In the genomic region with DNA sequence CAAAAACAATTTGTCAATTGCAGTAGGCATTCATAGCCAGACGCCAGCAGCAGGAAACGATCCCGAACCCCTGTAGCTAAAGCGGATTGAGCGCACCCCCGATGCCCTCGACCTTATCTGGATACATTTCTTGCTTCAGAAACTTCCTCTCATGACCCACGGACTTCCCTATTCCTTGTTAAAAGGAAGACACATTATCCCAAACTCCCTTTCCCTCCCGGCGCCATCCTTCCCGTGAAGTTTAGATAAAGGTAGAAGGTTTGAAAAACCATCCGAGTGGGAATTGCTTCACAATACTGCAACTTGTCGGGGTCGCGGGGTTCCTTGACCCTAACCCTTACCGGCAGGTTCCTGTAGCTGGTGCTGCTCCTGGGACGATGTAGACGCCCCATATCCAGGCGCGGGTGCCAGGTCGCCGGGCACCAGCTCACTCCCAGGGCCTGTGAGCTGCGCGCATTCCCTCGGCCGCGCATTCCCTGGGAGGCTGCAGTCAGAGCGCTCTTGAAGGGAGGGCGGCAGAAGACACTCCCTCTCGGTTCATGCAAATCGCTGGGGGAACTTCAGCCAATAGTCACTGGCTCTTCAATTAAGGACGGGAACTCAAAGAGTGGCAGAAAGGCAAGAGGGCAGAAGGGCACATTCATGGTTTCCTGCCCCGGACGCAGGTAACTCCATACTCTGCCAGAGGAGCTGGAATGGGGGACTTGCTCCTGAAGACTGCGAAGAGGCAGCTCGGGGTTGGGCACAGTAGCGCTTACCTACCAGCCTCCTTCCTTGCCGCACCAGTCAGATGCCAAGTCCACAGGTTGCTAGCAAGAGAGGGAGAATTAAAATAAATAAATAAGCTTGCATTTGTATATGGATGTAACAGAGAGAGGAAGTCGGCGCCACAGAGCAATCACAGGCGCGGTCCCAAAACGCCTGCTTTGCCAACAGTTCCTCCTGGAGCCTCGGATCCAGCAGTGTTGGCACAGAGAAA, we compare ENCODE assay signal across 8 cellular contexts. TPM values are rescaled to one million over a fixed set of nuclear protein-coding genes. Genes with fewer than 3 reads are reported as not detected.
DNase-seq lines count a peak whose midpoint lies in the region; ATAC-seq and TF ChIP-seq lines count a peak whose summit lies in the region.

No MANE protein-coding gene starts in this region.

- peaks cover 61% of the 10 kb centered on the region for H3K27me3 Mint-ChIP-seq in mesothelial cell of epicardium (ENCODE audit: low read depth)

- H3K4me1 ChIP-seq in endocrine pancreas (ENCODE audit: control insufficient read depth, insufficient read depth, low read length), result peaks cover 9% of the 10 kb centered on the region

- peak overlapping the region; percentile 87 for H3K4me3 ChIP-seq in endocrine pancreas (ENCODE audit: control insufficient read depth, insufficient read depth, low read length)

- TF ChIP-seq CTCF in mesothelial cell of epicardium (IDR thresholded peaks at IDR 0.05; ENCODE audit: unreplicated experiment), result no peak

- DNase-seq in DMS53 (lab: John Stamatoyannopoulos, UW) (peak; percentile 85), NCI-H526 treated with DMSO at 0.1 percent for 48 hours (lab: John Stamatoyannopoulos, UW) (peak; percentile 84), mesothelial cell of epicardium (ENCODE audit: low spot score in 2 of 2, unreplicated experiment in 2 of 2) (peak; percentile 50 to 76), cerebellar nuclear complex (lab: John Stamatoyannopoulos, UW) (no peak), NCI-H1436 (lab: John Stamatoyannopoulos, UW) (no peak)

- peak overlapping the region; percentile 47 for H3K9ac ChIP-seq in endocrine pancreas (ENCODE audit: control insufficient read depth, insufficient read depth, low read length)

- H3K4me1 Mint-ChIP-seq in mesothelial cell of epicardium, result peaks cover 22% of the 10 kb centered on the region

- no peaks in the 10 kb centered on the region for H3K27me3 ChIP-seq in endocrine pancreas (ENCODE audit: control insufficient read depth, insufficient read depth, low read length)

- H3K4me3 Mint-ChIP-seq in mesothelial cell of epicardium, result peak overlapping the region; percentile 79

- H3K9me3 Mint-ChIP-seq in mesothelial cell of epicardium, result no peaks in the 10 kb centered on the region

- H3K36me3 ChIP-seq in endocrine pancreas (ENCODE audit: control insufficient read depth, insufficient read depth, low read length), result no peaks in the 10 kb centered on the region

- ATAC-seq in GM21529 (IDR thresholded peaks at IDR 0.05; ENCODE audit: unreplicated experiment), result no peak
- no peak for ATAC-seq in GM21717 (IDR thresholded peaks at IDR 0.05; ENCODE audit: unreplicated experiment)

- no peaks in the 10 kb centered on the region for H3K36me3 Mint-ChIP-seq in mesothelial cell of epicardium

- H3K9me3 ChIP-seq in endocrine pancreas (ENCODE audit: control insufficient read depth, low read length), result no peaks in the 10 kb centered on the region

- no peak overlapping the region for H3K27ac Mint-ChIP-seq in mesothelial cell of epicardium

RNA-seq across cellular contexts. Expression of a gene that starts 0.7 kb away (rescaled TPM):
- total RNA-seq in mesothelial cell of epicardium, result 3.3 to 3.6 TPM (median 3.4 TPM) in 3 replicates

Comparison
In these comparisons a context has a peak if more than half of its experiments do, and no peak if none do; other contexts are left out.
1. DNase-seq: peak in DMS53 (single experiment), NCI-H526 treated with DMSO at 0.1 percent for 48 hours (single experiment) and mesothelial cell of epicardium (2 of 2); none in cerebellar nuclear complex (0 of 2) and NCI-H1436 (single experiment).